Comparison of ENCODE assay signal across 8 cellular contexts in the genomic region with DNA sequence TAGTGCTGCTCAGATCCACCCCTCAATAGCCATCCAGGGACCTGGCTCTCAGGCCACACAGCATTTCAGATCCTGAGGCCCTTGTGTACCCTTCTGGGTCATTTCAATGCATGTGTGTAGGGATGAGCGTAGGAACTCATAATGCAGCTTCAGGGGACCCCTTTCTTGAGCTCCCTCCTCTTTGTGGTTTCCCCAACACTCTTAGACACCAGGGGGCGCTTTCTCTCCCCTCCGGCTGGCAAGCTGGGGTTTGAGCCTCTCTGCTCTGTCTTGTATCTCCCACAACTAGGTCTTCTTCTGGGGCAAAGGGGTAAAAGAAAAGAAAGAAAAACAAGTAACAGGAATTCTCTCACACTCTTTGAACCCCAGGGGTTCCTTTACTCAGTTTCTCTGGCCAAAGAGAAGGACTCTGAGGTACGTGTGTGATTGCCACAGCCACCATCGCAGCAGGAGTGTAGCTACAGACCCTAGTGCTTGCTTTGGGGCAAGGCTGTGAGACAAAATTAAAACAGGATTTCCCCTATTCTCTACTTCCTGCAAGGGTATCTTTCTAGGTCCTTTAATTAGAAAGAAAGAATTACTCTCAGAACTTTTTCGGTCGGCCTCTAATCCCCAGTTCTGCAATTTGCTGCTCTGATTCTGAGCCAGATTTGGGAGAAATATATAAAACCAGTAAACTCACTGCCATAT.
DNase-seq lines count a peak whose midpoint lies in the region; ATAC-seq and TF ChIP-seq lines count a peak whose summit lies in the region.

No MANE protein-coding gene starts in this region.

- no peak overlapping the region for H3K4me3 ChIP-seq in brain microvascular endothelial cell (ENCODE audit: low read depth, low read length)

- DNase-seq in DMS153 treated with DMSO at 0.1 percent for 48 hours (lab: John Stamatoyannopoulos, UW; ENCODE audit: unreplicated experiment) (peak; percentile 52), DMS153 (lab: John Stamatoyannopoulos, UW) (no peak), HUDEP-2 (lab: John Stamatoyannopoulos, UW; ENCODE audit: unreplicated experiment in 76 of 76) (peak in 51 of 76 experiments; percentile 1 to 74 (median 32)), brain microvascular endothelial cell (peak; percentile 44)
- peak; percentile 19 for DNase-seq in stimulated activated CD8-positive, alpha-beta memory T cell treated with anti-CD3 and anti-CD28 coated beads, Interleukin-12 subunit alpha, Interleukin-12 subunit beta, amount 100 ng/mL, for 24 hours (ENCODE audit: extremely low read depth)

- ATAC-seq in GM21526 (IDR thresholded peaks at IDR 0.05; ENCODE audit: low FRiP score, unreplicated experiment) = peak; percentile 87
- ATAC-seq in SK-N-SH treated with all-trans-retinoic acid at 6 μM for 48 hours = peak; percentile 92

- TF ChIP-seq CTCF in brain microvascular endothelial cell (IDR thresholded peaks at IDR 0.05; ENCODE audit: low read depth, low read length, missing control alignments) = peak; percentile 90

- H3K27me3 ChIP-seq in brain microvascular endothelial cell (replicated peaks) (no peaks in the 10 kb centered on the region), layer of hippocampus (ENCODE audit: control insufficient read depth, insufficient read depth, low read length) (no peaks in the 10 kb centered on the region)

- in situ Hi-C loops in brain microvascular endothelial cell (cut with HindIII; ENCODE audit: low pct_ligation_motif_present, low sequenced_read_pairs) = no loop called here

- H3K36me3 ChIP-seq in brain microvascular endothelial cell (replicated peaks) = no peaks in the 10 kb centered on the region

- H3K27ac ChIP-seq in brain microvascular endothelial cell (no peak overlapping the region), layer of hippocampus (ENCODE audit: low read depth, low read length) (peak overlapping the region; percentile 42)

TF ChIP-seq in SK-N-SH treated with all-trans-retinoic acid at 6 μM for 48 hours, 23 proteins besides CTCF, POLR2A, EP300 and RAD21:
- TF ChIP-seq ZC3H10 (CRISPR knock-in tag; IDR thresholded peaks at IDR 0.05) (no peak), ZNF8 (CRISPR knock-in tag; IDR thresholded peaks at IDR 0.05) (no peak), CSRNP3 (CRISPR knock-in tag; IDR thresholded peaks at IDR 0.05) (no peak), CSDC2 (CRISPR knock-in tag; IDR thresholded peaks at IDR 0.05) (no peak)
TF ChIP-seq in SK-N-SH treated with all-trans-retinoic acid at 6 μM for 48 hours: peak in this region for 0.
